In the genomic region with DNA sequence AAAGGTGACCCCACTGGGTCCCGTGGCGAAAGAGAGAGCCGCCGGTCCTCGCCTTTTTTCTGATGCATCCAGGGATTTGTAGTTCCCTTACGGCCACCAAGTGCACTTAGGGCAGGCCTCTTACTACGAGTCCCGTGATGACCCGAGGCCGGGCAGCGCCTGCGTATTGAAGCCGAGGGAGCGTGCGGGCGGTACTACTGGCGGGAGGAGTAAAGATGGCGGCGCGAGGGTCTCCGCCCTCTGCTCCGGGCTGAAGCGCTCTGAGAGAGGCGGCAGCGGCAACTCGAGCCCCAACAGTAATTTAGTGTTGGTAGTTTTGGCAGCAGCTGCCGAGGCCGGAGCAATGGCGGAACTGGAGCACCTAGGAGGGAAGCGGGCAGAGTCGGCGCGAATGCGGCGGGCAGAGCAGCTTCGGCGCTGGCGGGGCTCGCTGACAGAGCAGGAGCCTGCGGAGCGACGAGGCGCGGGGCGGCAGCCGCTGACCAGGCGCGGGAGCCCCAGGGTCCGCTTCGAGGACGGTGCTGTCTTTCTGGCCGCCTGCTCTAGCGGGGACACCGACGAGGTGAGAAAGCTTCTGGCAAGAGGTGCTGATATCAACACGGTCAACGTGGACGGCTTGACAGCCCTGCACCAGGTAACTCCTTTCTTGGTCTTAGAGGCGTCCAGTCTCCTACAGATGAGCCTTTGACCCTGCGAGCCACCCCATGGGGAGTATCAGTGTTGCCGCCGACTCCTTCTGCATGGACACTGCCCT, we compare ENCODE assay signal across 1 cellular context.
A peak's percentile ranks its signal among the peaks of the same experiment; 100 is the strongest.
TF ChIP-seq lines count a peak whose summit lies in the region.

A gene with protein sequence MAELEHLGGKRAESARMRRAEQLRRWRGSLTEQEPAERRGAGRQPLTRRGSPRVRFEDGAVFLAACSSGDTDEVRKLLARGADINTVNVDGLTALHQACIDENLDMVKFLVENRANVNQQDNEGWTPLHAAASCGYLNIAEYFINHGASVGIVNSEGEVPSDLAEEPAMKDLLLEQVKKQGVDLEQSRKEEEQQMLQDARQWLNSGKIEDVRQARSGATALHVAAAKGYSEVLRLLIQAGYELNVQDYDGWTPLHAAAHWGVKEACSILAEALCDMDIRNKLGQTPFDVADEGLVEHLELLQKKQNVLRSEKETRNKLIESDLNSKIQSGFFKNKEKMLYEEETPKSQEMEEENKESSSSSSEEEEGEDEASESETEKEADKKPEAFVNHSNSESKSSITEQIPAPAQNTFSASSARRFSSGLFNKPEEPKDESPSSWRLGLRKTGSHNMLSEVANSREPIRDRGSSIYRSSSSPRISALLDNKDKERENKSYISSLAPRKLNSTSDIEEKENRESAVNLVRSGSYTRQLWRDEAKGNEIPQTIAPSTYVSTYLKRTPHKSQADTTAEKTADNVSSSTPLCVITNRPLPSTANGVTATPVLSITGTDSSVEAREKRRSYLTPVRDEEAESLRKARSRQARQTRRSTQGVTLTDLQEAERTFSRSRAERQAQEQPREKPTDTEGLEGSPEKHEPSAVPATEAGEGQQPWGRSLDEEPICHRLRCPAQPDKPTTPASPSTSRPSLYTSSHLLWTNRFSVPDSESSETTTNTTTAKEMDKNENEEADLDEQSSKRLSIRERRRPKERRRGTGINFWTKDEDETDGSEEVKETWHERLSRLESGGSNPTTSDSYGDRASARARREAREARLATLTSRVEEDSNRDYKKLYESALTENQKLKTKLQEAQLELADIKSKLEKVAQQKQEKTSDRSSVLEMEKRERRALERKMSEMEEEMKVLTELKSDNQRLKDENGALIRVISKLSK (plus strand): TSS at position 191 of the 754 bp plus-strand sequence. CDS start 153 bp downstream, at position 344.

TF ChIP-seq in WTC11, 78 proteins besides CTCF, POLR2A, EP300 and RAD21 (continued from another document and continues in another):
- TF ChIP-seq, protein P1, sequence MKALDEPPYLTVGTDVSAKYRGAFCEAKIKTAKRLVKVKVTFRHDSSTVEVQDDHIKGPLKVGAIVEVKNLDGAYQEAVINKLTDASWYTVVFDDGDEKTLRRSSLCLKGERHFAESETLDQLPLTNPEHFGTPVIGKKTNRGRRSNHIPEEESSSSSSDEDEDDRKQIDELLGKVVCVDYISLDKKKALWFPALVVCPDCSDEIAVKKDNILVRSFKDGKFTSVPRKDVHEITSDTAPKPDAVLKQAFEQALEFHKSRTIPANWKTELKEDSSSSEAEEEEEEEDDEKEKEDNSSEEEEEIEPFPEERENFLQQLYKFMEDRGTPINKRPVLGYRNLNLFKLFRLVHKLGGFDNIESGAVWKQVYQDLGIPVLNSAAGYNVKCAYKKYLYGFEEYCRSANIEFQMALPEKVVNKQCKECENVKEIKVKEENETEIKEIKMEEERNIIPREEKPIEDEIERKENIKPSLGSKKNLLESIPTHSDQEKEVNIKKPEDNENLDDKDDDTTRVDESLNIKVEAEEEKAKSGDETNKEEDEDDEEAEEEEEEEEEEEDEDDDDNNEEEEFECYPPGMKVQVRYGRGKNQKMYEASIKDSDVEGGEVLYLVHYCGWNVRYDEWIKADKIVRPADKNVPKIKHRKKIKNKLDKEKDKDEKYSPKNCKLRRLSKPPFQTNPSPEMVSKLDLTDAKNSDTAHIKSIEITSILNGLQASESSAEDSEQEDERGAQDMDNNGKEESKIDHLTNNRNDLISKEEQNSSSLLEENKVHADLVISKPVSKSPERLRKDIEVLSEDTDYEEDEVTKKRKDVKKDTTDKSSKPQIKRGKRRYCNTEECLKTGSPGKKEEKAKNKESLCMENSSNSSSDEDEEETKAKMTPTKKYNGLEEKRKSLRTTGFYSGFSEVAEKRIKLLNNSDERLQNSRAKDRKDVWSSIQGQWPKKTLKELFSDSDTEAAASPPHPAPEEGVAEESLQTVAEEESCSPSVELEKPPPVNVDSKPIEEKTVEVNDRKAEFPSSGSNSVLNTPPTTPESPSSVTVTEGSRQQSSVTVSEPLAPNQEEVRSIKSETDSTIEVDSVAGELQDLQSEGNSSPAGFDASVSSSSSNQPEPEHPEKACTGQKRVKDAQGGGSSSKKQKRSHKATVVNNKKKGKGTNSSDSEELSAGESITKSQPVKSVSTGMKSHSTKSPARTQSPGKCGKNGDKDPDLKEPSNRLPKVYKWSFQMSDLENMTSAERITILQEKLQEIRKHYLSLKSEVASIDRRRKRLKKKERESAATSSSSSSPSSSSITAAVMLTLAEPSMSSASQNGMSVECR (CRISPR knock-in tag; IDR thresholded peaks at IDR 0.05; ENCODE audit: borderline replicate concordance): peak; percentile 86; the same call in 1 of the 2 replicates
- TF ChIP-seq, protein P2, sequence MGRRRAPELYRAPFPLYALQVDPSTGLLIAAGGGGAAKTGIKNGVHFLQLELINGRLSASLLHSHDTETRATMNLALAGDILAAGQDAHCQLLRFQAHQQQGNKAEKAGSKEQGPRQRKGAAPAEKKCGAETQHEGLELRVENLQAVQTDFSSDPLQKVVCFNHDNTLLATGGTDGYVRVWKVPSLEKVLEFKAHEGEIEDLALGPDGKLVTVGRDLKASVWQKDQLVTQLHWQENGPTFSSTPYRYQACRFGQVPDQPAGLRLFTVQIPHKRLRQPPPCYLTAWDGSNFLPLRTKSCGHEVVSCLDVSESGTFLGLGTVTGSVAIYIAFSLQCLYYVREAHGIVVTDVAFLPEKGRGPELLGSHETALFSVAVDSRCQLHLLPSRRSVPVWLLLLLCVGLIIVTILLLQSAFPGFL (CRISPR knock-in tag; IDR thresholded peaks at IDR 0.05; ENCODE audit: borderline replicate concordance): peak; percentile 71; the same call in 1 of the 2 replicates
- no peak for TF ChIP-seq EMX1 (CRISPR knock-in tag; IDR thresholded peaks at IDR 0.05)
- no peak for TF ChIP-seq SMAD3 (CRISPR knock-in tag; IDR thresholded peaks at IDR 0.05; ENCODE audit: borderline replicate concordance)
- TF ChIP-seq GABPB1 (CRISPR knock-in tag; IDR thresholded peaks at IDR 0.05): peak; percentile 22; the same call in 1 of the 2 replicates
- TF ChIP-seq, protein P3, sequence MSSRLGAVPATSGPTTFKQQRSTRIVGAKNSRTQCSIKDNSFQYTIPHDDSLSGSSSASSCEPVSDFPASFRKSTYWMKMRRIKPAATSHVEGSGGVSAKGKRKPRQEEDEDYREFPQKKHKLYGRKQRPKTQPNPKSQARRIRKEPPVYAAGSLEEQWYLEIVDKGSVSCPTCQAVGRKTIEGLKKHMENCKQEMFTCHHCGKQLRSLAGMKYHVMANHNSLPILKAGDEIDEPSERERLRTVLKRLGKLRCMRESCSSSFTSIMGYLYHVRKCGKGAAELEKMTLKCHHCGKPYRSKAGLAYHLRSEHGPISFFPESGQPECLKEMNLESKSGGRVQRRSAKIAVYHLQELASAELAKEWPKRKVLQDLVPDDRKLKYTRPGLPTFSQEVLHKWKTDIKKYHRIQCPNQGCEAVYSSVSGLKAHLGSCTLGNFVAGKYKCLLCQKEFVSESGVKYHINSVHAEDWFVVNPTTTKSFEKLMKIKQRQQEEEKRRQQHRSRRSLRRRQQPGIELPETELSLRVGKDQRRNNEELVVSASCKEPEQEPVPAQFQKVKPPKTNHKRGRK (CRISPR knock-in tag; IDR thresholded peaks at IDR 0.05; ENCODE audit: borderline replicate concordance): no peak
- TF ChIP-seq ERG (CRISPR knock-in tag; IDR thresholded peaks at IDR 0.05): no peak
- no peak for TF ChIP-seq ZBTB43 (CRISPR knock-in tag; IDR thresholded peaks at IDR 0.05)
- TF ChIP-seq FOXP4 (CRISPR knock-in tag; IDR thresholded peaks at IDR 0.05): 0 out of 2 replicates have a peak, but pooled peaks have one; percentile 30
- no peak for TF ChIP-seq ATF2 (CRISPR knock-in tag; IDR thresholded peaks at IDR 0.05; ENCODE audit: borderline replicate concordance, low read depth)
- TF ChIP-seq HMGA2 (CRISPR knock-in tag; IDR thresholded peaks at IDR 0.05): no peak
- no peak for TF ChIP-seq CDX4 (CRISPR knock-in tag; IDR thresholded peaks at IDR 0.05; ENCODE audit: borderline replicate concordance)
- no peak for TF ChIP-seq MXD4 (CRISPR knock-in tag; IDR thresholded peaks at IDR 0.05; ENCODE audit: borderline replicate concordance)
- peak; percentile 82; the same call in 1 of the 2 replicates for TF ChIP-seq KAT7 (CRISPR knock-in tag; IDR thresholded peaks at IDR 0.05; ENCODE audit: borderline replicate concordance)
- no peak for TF ChIP-seq JUN (CRISPR knock-in tag; IDR thresholded peaks at IDR 0.05)
- TF ChIP-seq, protein P4, sequence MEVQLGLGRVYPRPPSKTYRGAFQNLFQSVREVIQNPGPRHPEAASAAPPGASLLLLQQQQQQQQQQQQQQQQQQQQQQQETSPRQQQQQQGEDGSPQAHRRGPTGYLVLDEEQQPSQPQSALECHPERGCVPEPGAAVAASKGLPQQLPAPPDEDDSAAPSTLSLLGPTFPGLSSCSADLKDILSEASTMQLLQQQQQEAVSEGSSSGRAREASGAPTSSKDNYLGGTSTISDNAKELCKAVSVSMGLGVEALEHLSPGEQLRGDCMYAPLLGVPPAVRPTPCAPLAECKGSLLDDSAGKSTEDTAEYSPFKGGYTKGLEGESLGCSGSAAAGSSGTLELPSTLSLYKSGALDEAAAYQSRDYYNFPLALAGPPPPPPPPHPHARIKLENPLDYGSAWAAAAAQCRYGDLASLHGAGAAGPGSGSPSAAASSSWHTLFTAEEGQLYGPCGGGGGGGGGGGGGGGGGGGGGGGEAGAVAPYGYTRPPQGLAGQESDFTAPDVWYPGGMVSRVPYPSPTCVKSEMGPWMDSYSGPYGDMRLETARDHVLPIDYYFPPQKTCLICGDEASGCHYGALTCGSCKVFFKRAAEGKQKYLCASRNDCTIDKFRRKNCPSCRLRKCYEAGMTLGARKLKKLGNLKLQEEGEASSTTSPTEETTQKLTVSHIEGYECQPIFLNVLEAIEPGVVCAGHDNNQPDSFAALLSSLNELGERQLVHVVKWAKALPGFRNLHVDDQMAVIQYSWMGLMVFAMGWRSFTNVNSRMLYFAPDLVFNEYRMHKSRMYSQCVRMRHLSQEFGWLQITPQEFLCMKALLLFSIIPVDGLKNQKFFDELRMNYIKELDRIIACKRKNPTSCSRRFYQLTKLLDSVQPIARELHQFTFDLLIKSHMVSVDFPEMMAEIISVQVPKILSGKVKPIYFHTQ (CRISPR knock-in tag; IDR thresholded peaks at IDR 0.05): no peak
- TF ChIP-seq ZNF232 (CRISPR knock-in tag; IDR thresholded peaks at IDR 0.05): 0 out of 2 replicates have a peak, but pooled peaks have one; percentile 66
- TF ChIP-seq CREB1 (CRISPR knock-in tag; IDR thresholded peaks at IDR 0.05): no peak
- no peak for TF ChIP-seq GRHL2 (CRISPR knock-in tag; IDR thresholded peaks at IDR 0.05; ENCODE audit: insufficient replicate concordance, severe bottlenecking)
- peak; percentile 90 for TF ChIP-seq NR2C2 (CRISPR knock-in tag; IDR thresholded peaks at IDR 0.05)
- TF ChIP-seq ZNF416 (CRISPR knock-in tag; IDR thresholded peaks at IDR 0.05): no peak
- TF ChIP-seq RORB (CRISPR knock-in tag; IDR thresholded peaks at IDR 0.05): no peak
- TF ChIP-seq, protein P5, sequence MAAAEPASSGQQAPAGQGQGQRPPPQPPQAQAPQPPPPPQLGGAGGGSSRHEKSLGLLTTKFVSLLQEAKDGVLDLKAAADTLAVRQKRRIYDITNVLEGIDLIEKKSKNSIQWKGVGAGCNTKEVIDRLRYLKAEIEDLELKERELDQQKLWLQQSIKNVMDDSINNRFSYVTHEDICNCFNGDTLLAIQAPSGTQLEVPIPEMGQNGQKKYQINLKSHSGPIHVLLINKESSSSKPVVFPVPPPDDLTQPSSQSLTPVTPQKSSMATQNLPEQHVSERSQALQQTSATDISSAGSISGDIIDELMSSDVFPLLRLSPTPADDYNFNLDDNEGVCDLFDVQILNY (CRISPR knock-in tag; IDR thresholded peaks at IDR 0.05): no peak
- TF ChIP-seq ZNF121 (CRISPR knock-in tag; IDR thresholded peaks at IDR 0.05): no peak
- TF ChIP-seq, protein P6, sequence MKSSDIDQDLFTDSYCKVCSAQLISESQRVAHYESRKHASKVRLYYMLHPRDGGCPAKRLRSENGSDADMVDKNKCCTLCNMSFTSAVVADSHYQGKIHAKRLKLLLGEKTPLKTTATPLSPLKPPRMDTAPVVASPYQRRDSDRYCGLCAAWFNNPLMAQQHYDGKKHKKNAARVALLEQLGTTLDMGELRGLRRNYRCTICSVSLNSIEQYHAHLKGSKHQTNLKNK (CRISPR knock-in tag; IDR thresholded peaks at IDR 0.05): no peak
